8 cellular contexts compared by ENCODE assay signal in genomic region chr16:68040506-68041288, GRCh38. TPM values are rescaled to one million over a fixed set of nuclear protein-coding genes. Genes with fewer than 3 reads are reported as not detected.
DNase-seq lines count a peak whose midpoint lies in the region; ATAC-seq and TF ChIP-seq lines count a peak whose summit lies in the region.

No MANE protein-coding gene starts in this region.

- H3K4me1 ChIP-seq in right atrium auricular region = no peaks in the 10 kb centered on the region
- no peaks in the 10 kb centered on the region for H3K4me1 ChIP-seq in sigmoid colon

- WGBS in sigmoid colon, 2 donors = 65 to 66% methylated on average over 14 of the region's 14 CpGs

- H3K4me3 ChIP-seq in right atrium auricular region (no peak overlapping the region), sigmoid colon (no peak overlapping the region)

- H3K9me3 ChIP-seq in right atrium auricular region (no peaks in the 10 kb centered on the region), sigmoid colon (no peaks in the 10 kb centered on the region)

- H3K27ac ChIP-seq in right atrium auricular region (no peak overlapping the region), sigmoid colon (no peak overlapping the region)

- H3K27me3 ChIP-seq in right atrium auricular region (no peaks in the 10 kb centered on the region), sigmoid colon (no peaks in the 10 kb centered on the region)

- TF ChIP-seq CTCF in right atrium auricular region (IDR thresholded peaks at IDR 0.05) = peak; percentile 78 to 92
- TF ChIP-seq CTCF in sigmoid colon (IDR thresholded peaks at IDR 0.05) = peak; percentile 48 to 80 (median 76)

- H3K36me3 ChIP-seq in right atrium auricular region (no peaks in the 10 kb centered on the region), sigmoid colon (peaks cover 0 to 3% (median 0%) of the 10 kb centered on the region in 4 donors)

- TF ChIP-seq POLR2A in sigmoid colon (IDR thresholded peaks at IDR 0.05) = no peak

- DNase-seq in EL = peak; percentile 70
- peak; percentile 13 for DNase-seq in NCI-H187 treated with DMSO at 0.1 percent for 48 hours (lab: John Stamatoyannopoulos, UW)
- DNase-seq in T-helper 9 cell = peak; percentile 91
- peak in 53 of 56 donors; percentile 2 to 84 (median 50) for DNase-seq in amygdala (lab: John Stamatoyannopoulos, UW)
- peak; percentile 80 for DNase-seq in right atrium auricular region (ENCODE audit: low spot score)
- DNase-seq in sigmoid colon = peak; percentile 88

- ATAC-seq in HG02623 (IDR thresholded peaks at IDR 0.05; ENCODE audit: unreplicated experiment) (peak; percentile 50), GM21528 (IDR thresholded peaks at IDR 0.05; ENCODE audit: low FRiP score, unreplicated experiment) (no peak)

- intact Hi-C loops in sigmoid colon (cut with DNase I) = loop anchor here (1.0 to 5.0 kb wide), 3 partner anchors 48 to 224 kb away; partner anchors contain the start of gene NRN1L

- TF ChIP-seq EP300 in sigmoid colon (IDR thresholded peaks at IDR 0.05) = no peak

RNA-seq across cellular contexts. Expression of gene DUS2, which starts 17.6 kb away (rescaled TPM):
- 1 to 10 TPM; 4.5 to 4.9 TPM for total RNA-seq in right atrium auricular region
- 1 to 10 TPM; 3.6 to 7.3 (median 5.3) TPM for total RNA-seq in sigmoid colon
- polyA plus RNA-seq in sigmoid colon = 10 to 100 TPM in 1 of 3 donors, 1 to 10 TPM in 2; 6.6 to 17.3 (median 7.4) TPM

RNA-seq across cellular contexts. Expression of gene DDX28, which starts 17.7 kb away (rescaled TPM):
- 1 to 10 TPM; 4.3 to 4.8 TPM for total RNA-seq in right atrium auricular region
- 1 to 10 TPM; 5.0 to 6.9 (median 5.8) TPM for total RNA-seq in sigmoid colon
- polyA plus RNA-seq in sigmoid colon = 10 to 100 TPM in 1 of 3 donors, 1 to 10 TPM in 2; 3.0 to 12.8 (median 5.1) TPM

RNA-seq across cellular contexts. Expression of gene DPEP2NB, which starts 25.0 kb away (rescaled TPM):
- total RNA-seq in right atrium auricular region (not detected), sigmoid colon (not detected)
- polyA plus RNA-seq in sigmoid colon = not detected

RNA-seq across cellular contexts. Expression of gene DPEP2, which starts 41.4 kb away (rescaled TPM):
- total RNA-seq in right atrium auricular region (1 to 10 TPM in 1 of 2 donors, under 1 TPM in 1; 0.85 to 1.6 TPM), sigmoid colon (1 to 10 TPM; 2.1 to 3.9 (median 3.1) TPM)
- 10 to 100 TPM in 1 of 3 donors, 1 to 10 TPM in 1, under 1 TPM in 1; 0.69 to 11.9 (median 1.2) TPM for polyA plus RNA-seq in sigmoid colon

RNA-seq across cellular contexts. Expression of gene NFATC3, which starts 44.5 kb away (rescaled TPM):
- total RNA-seq in right atrium auricular region (10 to 100 TPM; 24.5 to 45.0 TPM), sigmoid colon (10 to 100 TPM; 42.8 to 52.2 (median 46.0) TPM)
- polyA plus RNA-seq in sigmoid colon = 10 to 100 TPM in 1 of 3 donors, 1 to 10 TPM in 2; 4.8 to 16.9 (median 6.0) TPM

Comparison
In these comparisons a context has a peak if more than half of its experiments do, and no peak if none do; other contexts are left out.
1. DNase-seq: peak in every context shown above with its lines; median percentile 91 in T-helper 9 cell; 88 in sigmoid colon; 80 in right atrium auricular region; 70 in EL; 50 in amygdala; 13 in NCI-H187 treated with DMSO at 0.1 percent for 48 hours.